ENCODE assay signal across 8 cellular contexts in genomic region chr22:31646186-31647019, GRCh38. TPM values are rescaled to one million over a fixed set of nuclear protein-coding genes. Genes with fewer than 3 reads are reported as not detected.
A peak's percentile ranks its signal among the peaks of the same experiment; 100 is the strongest.
DNase-seq lines count a peak whose midpoint lies in the region; ATAC-seq, FAIRE-seq and TF ChIP-seq lines count a peak whose summit lies in the region.

No MANE protein-coding gene starts in this region.

- H3K56ac ChIP-seq in H9 (ENCODE audit: insufficient read length, low read depth, low read length), result no peak overlapping the region

- H2AK5ac ChIP-seq in H9 (ENCODE audit: insufficient read length, low read length), result no peak overlapping the region

- H3K4me2 ChIP-seq in H9 (ENCODE audit: insufficient read depth, insufficient read length, low read length), result no peak overlapping the region

- no peak overlapping the region for H3K23ac ChIP-seq in H9 (ENCODE audit: insufficient read length, low read depth, low read length)

- no peaks in the 10 kb centered on the region for H3K79me1 ChIP-seq in H9 (ENCODE audit: insufficient read depth, low read depth, low read length, poor library complexity, severe bottlenecking)

- H3K4me1 ChIP-seq in H9 (ENCODE audit: insufficient read depth, low read length) (peaks cover 2% of the 10 kb centered on the region; the same call in 1 of the 2 replicates), kidney (ENCODE audit: control insufficient read depth in 1 of 2, insufficient read depth in 1 of 2, low read depth in 1 of 2, low read length in 2 of 2) (peaks cover 3% of the 10 kb centered on the region in 2 donors)

- intact Hi-C loops in activated CD8-positive, alpha-beta T cell treated with anti-CD3 and anti-CD28 coated beads for 36 hours (cut with micrococcal nuclease), result no loop called here
- intact Hi-C loops in kidney (cut with DNase I), result no loop called here
- intact Hi-C loops in dorsolateral prefrontal cortex (cut with DNase I), result no loop called here

- no peaks in the 10 kb centered on the region for H3K9me3 ChIP-seq in H9 (ENCODE audit: control insufficient read depth, low read depth, low read length)
- no peaks in the 10 kb centered on the region for H3K9me3 ChIP-seq in kidney (ENCODE audit: control insufficient read depth in 1 of 2, low read length in 2 of 2)

- DNase-seq in AG20443 (ENCODE audit: low spot score), result peak; percentile 88
- no peak for DNase-seq in H9
- peak; percentile 66 for DNase-seq in activated CD8-positive, alpha-beta T cell treated with anti-CD3 and anti-CD28 coated beads for 36 hours
- peak; percentile 58 for DNase-seq in kidney
- DNase-seq in dorsolateral prefrontal cortex, result no peak
- DNase-seq in NOMO-1 treated with dmso at 0.1 percent for 144 hours (lab: John Stamatoyannopoulos, UW; ENCODE audit: unreplicated experiment), result no peak
- no peak for DNase-seq in superior temporal gyrus (ENCODE audit: extremely low spot score)

- H3K36me3 Mint-ChIP-seq in H9 (ENCODE audit: insufficient read depth in 1 of 3, low read depth in 3 of 3), result peaks cover 14 to 55% (median 55%) of the 10 kb centered on the region in 3 experiments; a peak in 6 of 7 replicates
- peaks cover 49% of the 10 kb centered on the region for H3K36me3 Mint-ChIP-seq in activated CD8-positive, alpha-beta T cell treated with anti-CD3 and anti-CD28 coated beads for 36 hours (ENCODE audit: low read depth)

- H3K36me3 ChIP-seq in kidney (ENCODE audit: control insufficient read depth in 1 of 2, insufficient read depth in 2 of 2, low read length in 2 of 2), result peaks cover 7 to 19% of the 10 kb centered on the region in 2 donors

- CTCF ChIA-PET in activated CD8-positive, alpha-beta T cell treated with anti-CD3 and anti-CD28 coated beads for 36 hours (lab: Charles Lee), result interaction anchor here (1.2 to 1.4 kb wide), 2 partner anchors 12 to 19 kb away, joined by 4 to 5 read pairs; no protein-coding TSS in a partner anchor

- H2BK12ac ChIP-seq in H9 (ENCODE audit: insufficient read length, low read depth, low read length), result no peak overlapping the region

- no peaks in the 10 kb centered on the region for H3K79me2 ChIP-seq in H9 (ENCODE audit: insufficient read depth, low read length)

- no peak overlapping the region for H2AFZ ChIP-seq in H9 (ENCODE audit: low read length)

- TF ChIP-seq CTCF in H9 (conservative IDR thresholded peaks at IDR 0.05) (no peak), kidney (IDR thresholded peaks at IDR 0.05; ENCODE audit: borderline replicate concordance, extremely low read depth, insufficient read depth) (no peak), dorsolateral prefrontal cortex (IDR thresholded peaks at IDR 0.05 in 54 of 56, conservative IDR thresholded peaks at IDR 0.05 in 2 of 56; ENCODE audit: low read depth in 1 of 56, partially characterized antibody in 56 of 56) (no peak)
- TF ChIP-seq CTCF in activated CD8-positive, alpha-beta T cell treated with anti-CD3 and anti-CD28 coated beads for 36 hours (IDR thresholded peaks at IDR 0.05), result no peak

- POLR2A ChIA-PET in activated CD8-positive, alpha-beta T cell treated with anti-CD3 and anti-CD28 coated beads for 36 hours (lab: Charles Lee), result interaction anchor here (0.6 to 2.5 kb wide), 4 partner anchors 15 to 43 kb away, joined by 3 to 7 read pairs (median 4); partner anchors contain the start of gene PISD

- H2BK15ac ChIP-seq in H9 (ENCODE audit: low read depth, low read length), result no peak overlapping the region

- H3K9ac ChIP-seq in H9 (ENCODE audit: extremely low read depth, insufficient read length, low read length), result no peak overlapping the region
- H3K9ac ChIP-seq in kidney (ENCODE audit: low read length in 2 of 2), result no peak overlapping the region

- H2BK20ac ChIP-seq in H9 (ENCODE audit: low read depth, low read length, poor library complexity, severe bottlenecking), result no peak overlapping the region

- no peak overlapping the region for H2BK120ac ChIP-seq in H9 (ENCODE audit: low read depth, low read length, poor library complexity, severe bottlenecking)

- H3K27ac ChIP-seq in H9 (ENCODE audit: insufficient read length, low read depth, low read length) (no peak overlapping the region), kidney (ENCODE audit: low read depth in 2 of 2, low read length in 2 of 2) (peak overlapping the region; percentile 76 to 81), dorsolateral prefrontal cortex (no peak overlapping the region)

- FAIRE-seq in kidney (lab: Jason Lieb, UNC), result no peak

- H3K4me3 Mint-ChIP-seq in H9, result no peak overlapping the region
- H3K4me3 Mint-ChIP-seq in activated CD8-positive, alpha-beta T cell treated with anti-CD3 and anti-CD28 coated beads for 36 hours, result no peak overlapping the region

- H3K9me3 Mint-ChIP-seq in H9, result no peaks in the 10 kb centered on the region
- H3K9me3 Mint-ChIP-seq in activated CD8-positive, alpha-beta T cell treated with anti-CD3 and anti-CD28 coated beads for 36 hours, result no peaks in the 10 kb centered on the region

- no peak overlapping the region for H3K18ac ChIP-seq in H9 (ENCODE audit: insufficient read length, low read depth, low read length)

- no peak overlapping the region for H4K5ac ChIP-seq in H9 (ENCODE audit: insufficient read length, low read depth, low read length)

- H3K4me1 Mint-ChIP-seq in H9, result peaks cover 17 to 25% of the 10 kb centered on the region in 2 experiments
- H3K4me1 Mint-ChIP-seq in activated CD8-positive, alpha-beta T cell treated with anti-CD3 and anti-CD28 coated beads for 36 hours (ENCODE audit: low read depth), result peaks cover 47% of the 10 kb centered on the region

- ATAC-seq in activated CD8-positive, alpha-beta T cell treated with anti-CD3 and anti-CD28 coated beads for 36 hours, result peak; percentile 82
- ATAC-seq in HG02678 (IDR thresholded peaks at IDR 0.05; ENCODE audit: unreplicated experiment), result no peak

- no peak overlapping the region for H2BK5ac ChIP-seq in H9 (ENCODE audit: insufficient read length, low read length)

- no peak overlapping the region for H3K14ac ChIP-seq in H9 (ENCODE audit: insufficient read depth, low read length)

- H4K8ac ChIP-seq in H9 (replicated peaks; ENCODE audit: insufficient read length, low read depth, low read length), result no peak overlapping the region

- H3K4ac ChIP-seq in H9 (ENCODE audit: low read depth, low read length), result no peak overlapping the region

- WGBS in H9 (ENCODE audit: extremely low coverage, insufficient read length, low lambda C conversion rate), result no CpG with 5 or more reads among the region's 6 CpGs

- no peak overlapping the region for H4K91ac ChIP-seq in H9 (ENCODE audit: insufficient read length, low read depth, low read length)

- H4K20me1 ChIP-seq in H9 (ENCODE audit: control insufficient read depth, insufficient read depth, insufficient read length), result no peaks in the 10 kb centered on the region

- no peaks in the 10 kb centered on the region for H3K23me2 ChIP-seq in H9 (ENCODE audit: insufficient read length, low read depth, low read length, poor library complexity, severe bottlenecking)

- H3T11ph ChIP-seq in H9 (ENCODE audit: low read length), result no peak overlapping the region

- H3K27ac Mint-ChIP-seq in H9, result peak overlapping the region in 2 of 3 experiments; percentile 44 to 49; a peak in 3 of 7 replicates
- H3K27ac Mint-ChIP-seq in activated CD8-positive, alpha-beta T cell treated with anti-CD3 and anti-CD28 coated beads for 36 hours, result peak overlapping the region; percentile 85

- H3K4me3 ChIP-seq in kidney (ENCODE audit: low read length in 2 of 2) (no peak overlapping the region), dorsolateral prefrontal cortex (no peak overlapping the region)

- no peaks in the 10 kb centered on the region for H3K27me3 Mint-ChIP-seq in H9 (ENCODE audit: low read depth)
- H3K27me3 Mint-ChIP-seq in activated CD8-positive, alpha-beta T cell treated with anti-CD3 and anti-CD28 coated beads for 36 hours, result no peaks in the 10 kb centered on the region

- no peaks in the 10 kb centered on the region for H3K27me3 ChIP-seq in H9 (ENCODE audit: insufficient read depth, low read length)
- H3K27me3 ChIP-seq in dorsolateral prefrontal cortex, result no peaks in the 10 kb centered on the region

RNA-seq across cellular contexts. Expression of gene PISD, which starts 15.6 kb away (rescaled TPM):
- total RNA-seq in H9 (2021) (55.9 and 62.0 TPM in 2 replicates), kidney (64.9 TPM), dorsolateral prefrontal cortex (100 to 1,000 TPM in 2 of 120 experiments, 10 to 100 TPM in 118; 48.4 to 108 (median 75.5) TPM)
- 10 to 100 TPM; 33.9 to 35.9 TPM for total RNA-seq in activated CD8-positive, alpha-beta T cell treated with anti-CD3 and anti-CD28 coated beads for 36 hours
- 27.3 TPM for polyA plus RNA-seq in kidney (ENCODE audit: insufficient read depth, low read depth, low replicate concordance)

Comparison
In these comparisons a context has a peak if more than half of its experiments do, and no peak if none do; other contexts are left out.
1. DNase-seq: peak in AG20443 (single experiment), activated CD8-positive, alpha-beta T cell treated with anti-CD3 and anti-CD28 coated beads for 36 hours (single experiment) and kidney (single experiment); none in H9 (single experiment), dorsolateral prefrontal cortex (0 of 10), NOMO-1 treated with dmso at 0.1 percent for 144 hours (single experiment) and superior temporal gyrus (single experiment).
2. H3K27ac ChIP-seq: peak in kidney (2 of 2); none in H9 (single experiment) and dorsolateral prefrontal cortex (0 of 59).